ENCODE assay signal across 10 cellular contexts in the genomic region with DNA sequence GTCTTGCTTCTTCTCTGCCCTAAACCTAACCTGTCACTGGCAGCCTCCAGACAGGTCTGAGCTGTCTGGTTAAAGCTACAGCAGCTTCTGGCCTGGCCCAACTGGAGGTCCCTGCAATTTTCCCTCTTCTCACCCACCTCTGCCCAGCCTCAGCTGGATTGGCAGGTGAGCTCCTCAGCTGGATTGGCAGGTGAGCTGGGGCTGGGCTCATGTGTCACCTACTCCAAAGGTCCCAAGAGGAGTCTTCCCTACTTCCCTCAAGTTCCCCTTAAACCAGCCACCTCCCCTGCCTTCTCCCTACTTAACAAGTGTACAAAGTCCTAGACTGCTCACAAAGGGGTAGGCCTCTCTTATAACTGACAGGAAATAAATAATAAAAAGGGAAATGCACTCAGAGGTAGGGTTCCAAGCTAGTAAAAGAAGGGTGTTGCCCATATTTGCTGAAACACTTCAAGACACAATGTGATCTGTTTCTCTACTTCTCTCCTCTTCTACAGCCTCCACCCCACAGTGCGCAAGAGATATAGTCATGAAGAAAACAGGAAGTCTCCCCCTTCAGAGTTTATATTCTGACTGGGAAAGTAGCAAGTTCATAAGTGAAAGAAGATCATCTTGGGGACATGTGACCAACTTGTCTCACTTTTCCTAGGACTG. TPM values are rescaled to one million over a fixed set of nuclear protein-coding genes. Genes with fewer than 3 reads are reported as not detected.
A peak's percentile ranks its signal among the peaks of the same experiment; 100 is the strongest.
DNase-seq lines count a peak whose midpoint lies in the region; ATAC-seq, FAIRE-seq and TF ChIP-seq lines count a peak whose summit lies in the region.
"Had no signal": no experiment of that assay in that cellular context is flagged by ENCODE, and none has a peak within 500 bp of the region (broad histone marks: within the 10 kb centered on the region; RNA-seq: fewer than 3 reads in every experiment).

A gene with protein sequence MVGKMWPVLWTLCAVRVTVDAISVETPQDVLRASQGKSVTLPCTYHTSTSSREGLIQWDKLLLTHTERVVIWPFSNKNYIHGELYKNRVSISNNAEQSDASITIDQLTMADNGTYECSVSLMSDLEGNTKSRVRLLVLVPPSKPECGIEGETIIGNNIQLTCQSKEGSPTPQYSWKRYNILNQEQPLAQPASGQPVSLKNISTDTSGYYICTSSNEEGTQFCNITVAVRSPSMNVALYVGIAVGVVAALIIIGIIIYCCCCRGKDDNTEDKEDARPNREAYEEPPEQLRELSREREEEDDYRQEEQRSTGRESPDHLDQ (minus strand): TSS at position 89 of the 654 bp plus-strand sequence. CDS start 90 bp downstream, outside the sequence.

- no peaks in the 10 kb centered on the region for H3K36me3 Mint-ChIP-seq in activated T-helper 17 cell treated with anti-CD3 and anti-CD28 coated beads, Interleukin-2, amount 50 U/mL, for 72 hours (ENCODE audit: low read depth)
- H3K36me3 Mint-ChIP-seq: brain had no signal

- H3K36me3 ChIP-seq in small intestine (ENCODE audit: control insufficient read depth in 2 of 2, insufficient read depth in 2 of 2, low read length in 2 of 2) = no peaks in the 10 kb centered on the region

- H3K4me1 ChIP-seq in small intestine (ENCODE audit: control insufficient read depth in 2 of 2, insufficient read depth in 1 of 2, low read depth in 1 of 2, low read length in 1 of 2) = peaks cover 0 to 1% of the 10 kb centered on the region in 2 donors
- H3K4me1 ChIP-seq: A549 had no signal

- H3K27me3 Mint-ChIP-seq in activated T-helper 17 cell treated with anti-CD3 and anti-CD28 coated beads, Interleukin-2, amount 50 U/mL, for 72 hours = peaks cover 3% of the 10 kb centered on the region

- H3K27ac ChIP-seq in small intestine (ENCODE audit: low read depth in 1 of 2, low read length in 1 of 2) = peak within 1 kb of the TSS; percentile 91 to 98
- peak within 1 kb of the TSS in 1 of 2 donors; percentile 45 for H3K27ac ChIP-seq in coronary artery
- H3K27ac ChIP-seq: A549 had no signal

- H3K27ac Mint-ChIP-seq in activated T-helper 17 cell treated with anti-CD3 and anti-CD28 coated beads, Interleukin-2, amount 50 U/mL, for 72 hours = peak within 1 kb of the TSS; percentile 86

- H3K4me1 Mint-ChIP-seq in activated T-helper 17 cell treated with anti-CD3 and anti-CD28 coated beads, Interleukin-2, amount 50 U/mL, for 72 hours = peaks cover 21% of the 10 kb centered on the region

- H3K4me3 Mint-ChIP-seq in activated T-helper 17 cell treated with anti-CD3 and anti-CD28 coated beads, Interleukin-2, amount 50 U/mL, for 72 hours = peak within 1 kb of the TSS; percentile 55

- H3K4me3 ChIP-seq in Jurkat, Clone E6-1 (ENCODE audit: low read length) = no peak within 1 kb of the TSS
- H3K4me3 ChIP-seq in small intestine (ENCODE audit: low read depth in 1 of 2, low read length in 2 of 2) (peak within 1 kb of the TSS; percentile 28 to 53), coronary artery (no peak within 1 kb of the TSS)
- H3K4me3 ChIP-seq: A549 had no signal

- no peaks in the 10 kb centered on the region for H3K9me3 ChIP-seq in small intestine (ENCODE audit: control insufficient read depth, low read depth)
- H3K9me3 ChIP-seq: A549 had no signal

- ATAC-seq in activated CD4-positive, CD25-positive, alpha-beta regulatory T cell treated with anti-CD3 and anti-CD28 coated beads, Interleukin-2, amount 50 U/mL, for 24 hours = peak; percentile 80
- peak; percentile 91 for ATAC-seq in activated T-helper 17 cell treated with anti-CD3 and anti-CD28 coated beads, Interleukin-2, amount 50 U/mL, for 72 hours (replicated peaks)
- ATAC-seq: A549 had no signal

- no peak for DNase-seq in activated CD4-positive, CD25-positive, alpha-beta regulatory T cell treated with anti-CD3 and anti-CD28 coated beads, Interleukin-2, amount 50 U/mL, for 72 hours
- DNase-seq in Jurkat, Clone E6-1 (ENCODE audit: low read depth, low spot score) = peak; percentile 54
- DNase-seq in small intestine = peak; percentile 99
- no peak for DNase-seq in epidermal melanocyte (ENCODE audit: insufficient read length, low spot score)
- no peak for DNase-seq in NCI-H345 treated with DMSO at 0.1 percent for 48 hours (lab: John Stamatoyannopoulos, UW; ENCODE audit: unreplicated experiment)
- no peak for DNase-seq in coronary artery (ENCODE audit: low spot score)

- peaks cover 3% of the 10 kb centered on the region for H3K9me3 Mint-ChIP-seq in activated T-helper 17 cell treated with anti-CD3 and anti-CD28 coated beads, Interleukin-2, amount 50 U/mL, for 72 hours
- H3K9me3 Mint-ChIP-seq: brain had no signal

- 7 to 47% (median 20%) methylated on average over 1 of the region's 1 CpG for WGBS in small intestine, 3 donors

- no peak for TF ChIP-seq CTCF in coronary artery (IDR thresholded peaks at IDR 0.05)

- peaks cover 0 to 2% of the 10 kb centered on the region in 2 donors for H3K27me3 ChIP-seq in small intestine (ENCODE audit: control insufficient read depth in 2 of 2, insufficient read depth in 2 of 2, low read length in 2 of 2)

- FAIRE-seq in small intestine (lab: Jason Lieb, UNC) = peak; percentile 51
- FAIRE-seq: A549 had no signal

RNA-seq across cellular contexts. Expression of the gene that starts here (rescaled TPM):
- polyA plus RNA-seq in Jurkat, Clone E6-1 (2012; ENCODE audit: insufficient read depth, insufficient read length) = 4.4 TPM
- total RNA-seq in activated T-helper 17 cell treated with anti-CD3 and anti-CD28 coated beads, Interleukin-2, amount 50 U/mL, for 72 hours = under 1 TPM; 0.26 to 0.58 TPM
- polyA plus RNA-seq in small intestine = 100 to 1,000 TPM in 2 of 3 donors, 10 to 100 TPM in 1; 30.9 to 114 (median 111) TPM
- polyA plus RNA-seq: A549 had no signal

Comparison
In these comparisons a context has a peak if more than half of its experiments do, and no peak if none do; other contexts are left out.
1. Peak in ATAC-seq in activated T-helper 17 cell treated with anti-CD3 and anti-CD28 coated beads, Interleukin-2, amount 50 U/mL, for 72 hours; RNA of the gene not detected or under 1 TPM.
2. DNase-seq: peak in Jurkat, Clone E6-1 (single experiment) and small intestine (single experiment); none in activated CD4-positive, CD25-positive, alpha-beta regulatory T cell treated with anti-CD3 and anti-CD28 coated beads, Interleukin-2, amount 50 U/mL, for 72 hours (single experiment), epidermal melanocyte (single experiment), NCI-H345 treated with DMSO at 0.1 percent for 48 hours (single experiment) and coronary artery (single experiment).
3. H3K4me3 ChIP-seq: peak in small intestine (2 of 2); none in Jurkat, Clone E6-1 (single experiment) and coronary artery (single experiment).